In the genomic region with DNA sequence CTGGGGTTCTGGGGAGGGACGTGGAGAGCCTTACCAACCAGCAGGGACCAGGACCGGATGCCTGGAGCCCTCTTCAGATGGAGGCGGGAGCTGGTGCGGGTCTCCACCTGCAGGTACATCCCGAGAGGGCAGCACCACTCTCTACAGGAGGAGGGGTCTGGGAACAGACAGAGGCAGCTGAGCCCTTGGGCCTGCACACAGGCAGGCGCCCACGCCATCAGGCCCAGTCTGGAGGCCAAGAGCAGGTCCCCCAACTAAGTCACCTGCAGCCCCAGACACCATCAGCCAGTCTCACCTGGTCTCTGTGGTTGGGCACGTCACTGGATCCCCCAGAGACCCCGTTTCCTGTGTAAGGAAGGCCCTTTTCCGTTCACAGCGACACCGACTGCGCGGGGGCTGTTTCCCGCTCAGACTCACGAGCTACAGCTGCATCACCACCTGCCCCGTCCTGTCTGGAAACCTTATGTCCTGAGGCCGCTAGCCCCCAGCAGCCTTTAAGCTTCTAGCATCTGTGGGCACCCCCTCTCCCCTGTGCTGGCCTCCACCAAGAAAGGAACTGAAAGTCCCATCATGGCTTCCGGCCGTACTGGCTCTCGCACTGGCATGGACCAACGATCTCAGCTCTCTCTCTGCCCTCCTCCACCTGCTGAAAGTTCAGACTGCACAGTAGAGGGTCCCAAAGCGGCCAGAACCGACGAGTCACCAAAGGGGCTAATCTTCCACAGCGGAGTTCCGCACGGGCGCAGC, we compare ENCODE assay signal across 1 cellular context.
A peak's percentile ranks its signal among the peaks of the same experiment; 100 is the strongest.
TF ChIP-seq lines count a peak whose summit lies in the region.

No MANE protein-coding gene starts in this region.

TF ChIP-seq in HEK293, 187 proteins besides CTCF, POLR2A, EP300 and RAD21 (continued from another document):
- TF ChIP-seq, protein P1, sequence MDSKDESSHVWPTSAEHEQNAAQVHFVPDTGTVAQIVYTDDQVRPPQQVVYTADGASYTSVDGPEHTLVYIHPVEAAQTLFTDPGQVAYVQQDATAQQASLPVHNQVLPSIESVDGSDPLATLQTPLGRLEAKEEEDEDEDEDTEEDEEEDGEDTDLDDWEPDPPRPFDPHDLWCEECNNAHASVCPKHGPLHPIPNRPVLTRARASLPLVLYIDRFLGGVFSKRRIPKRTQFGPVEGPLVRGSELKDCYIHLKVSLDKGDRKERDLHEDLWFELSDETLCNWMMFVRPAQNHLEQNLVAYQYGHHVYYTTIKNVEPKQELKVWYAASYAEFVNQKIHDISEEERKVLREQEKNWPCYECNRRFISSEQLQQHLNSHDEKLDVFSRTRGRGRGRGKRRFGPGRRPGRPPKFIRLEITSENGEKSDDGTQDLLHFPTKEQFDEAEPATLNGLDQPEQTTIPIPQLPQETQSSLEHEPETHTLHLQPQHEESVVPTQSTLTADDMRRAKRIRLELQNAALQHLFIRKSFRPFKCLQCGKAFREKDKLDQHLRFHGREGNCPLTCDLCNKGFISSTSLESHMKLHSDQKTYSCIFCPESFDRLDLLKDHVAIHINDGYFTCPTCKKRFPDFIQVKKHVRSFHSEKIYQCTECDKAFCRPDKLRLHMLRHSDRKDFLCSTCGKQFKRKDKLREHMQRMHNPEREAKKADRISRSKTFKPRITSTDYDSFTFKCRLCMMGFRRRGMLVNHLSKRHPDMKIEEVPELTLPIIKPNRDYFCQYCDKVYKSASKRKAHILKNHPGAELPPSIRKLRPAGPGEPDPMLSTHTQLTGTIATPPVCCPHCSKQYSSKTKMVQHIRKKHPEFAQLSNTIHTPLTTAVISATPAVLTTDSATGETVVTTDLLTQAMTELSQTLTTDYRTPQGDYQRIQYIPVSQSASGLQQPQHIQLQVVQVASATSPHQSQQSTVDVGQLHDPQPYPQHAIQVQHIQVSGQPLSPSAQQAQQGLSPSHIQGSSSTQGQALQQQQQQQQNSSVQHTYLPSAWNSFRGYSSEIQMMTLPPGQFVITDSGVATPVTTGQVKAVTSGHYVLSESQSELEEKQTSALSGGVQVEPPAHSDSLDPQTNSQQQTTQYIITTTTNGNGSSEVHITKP (tag by site-specific recombination; IDR thresholded peaks at IDR 0.05): 0 out of 2 replicates have a peak, but pooled peaks have one; percentile 35
- TF ChIP-seq GLI2 (tag by site-specific recombination; IDR thresholded peaks at IDR 0.05; ENCODE audit: borderline replicate concordance, low read depth) (no peak), ZNF169 (tag by site-specific recombination; IDR thresholded peaks at IDR 0.05) (no peak)
